ENCODE assay signal across 2 cellular contexts in the genomic region with DNA sequence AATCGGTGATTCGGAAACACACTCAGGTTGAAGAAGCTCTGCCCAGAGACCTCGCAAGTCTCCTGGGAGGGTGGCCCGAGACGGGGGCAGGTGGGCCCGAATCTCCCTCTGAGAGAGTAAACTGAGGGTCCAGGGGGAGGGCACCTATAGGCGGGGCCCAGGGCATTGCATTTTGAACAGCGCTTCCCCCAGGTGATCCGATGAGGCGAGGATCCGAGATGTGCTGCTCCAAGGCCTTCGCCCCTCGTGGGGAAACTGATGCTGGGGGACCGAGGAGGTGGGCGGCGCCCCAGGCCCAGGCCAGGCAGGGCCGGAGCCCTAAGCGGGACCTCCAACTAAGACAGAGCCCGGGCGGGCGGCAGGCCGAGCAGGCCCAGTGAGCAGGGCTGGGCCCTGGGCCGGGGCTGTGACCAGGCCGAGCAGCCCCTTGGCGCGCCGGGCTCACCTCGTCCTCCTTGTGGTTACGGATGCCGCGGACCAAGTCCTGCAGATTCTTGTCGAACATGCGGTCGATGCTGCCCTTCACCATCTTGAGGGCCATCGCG.
TF ChIP-seq lines count a peak whose summit lies in the region.

No MANE protein-coding gene starts in this region.

TF ChIP-seq in SK-N-SH, 30 proteins besides CTCF, POLR2A, EP300 and RAD21 (continued from another document):
- TF ChIP-seq, protein P1, sequence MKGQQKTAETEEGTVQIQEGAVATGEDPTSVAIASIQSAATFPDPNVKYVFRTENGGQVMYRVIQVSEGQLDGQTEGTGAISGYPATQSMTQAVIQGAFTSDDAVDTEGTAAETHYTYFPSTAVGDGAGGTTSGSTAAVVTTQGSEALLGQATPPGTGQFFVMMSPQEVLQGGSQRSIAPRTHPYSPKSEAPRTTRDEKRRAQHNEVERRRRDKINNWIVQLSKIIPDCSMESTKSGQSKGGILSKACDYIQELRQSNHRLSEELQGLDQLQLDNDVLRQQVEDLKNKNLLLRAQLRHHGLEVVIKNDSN (IDR thresholded peaks at IDR 0.05; ENCODE audit: borderline replicate concordance, low read depth) = no peak
- TF ChIP-seq NFIC (IDR thresholded peaks at IDR 0.05; ENCODE audit: borderline replicate concordance) (no peak), YY1 (IDR thresholded peaks at IDR 0.05; ENCODE audit: low read depth) (0 out of 2 replicates have a peak, but pooled peaks have one; percentile 48), TEAD4 (IDR thresholded peaks at IDR 0.05; ENCODE audit: borderline replicate concordance, insufficient read depth) (no peak), TAF1 (IDR thresholded peaks at IDR 0.05; ENCODE audit: borderline replicate concordance, low read depth, low read length) (no peak), FOSL2 (IDR thresholded peaks at IDR 0.05; ENCODE audit: borderline replicate concordance, low read depth) (no peak)

TF ChIP-seq in SK-N-SH treated with all-trans-retinoic acid at 6 μM for 48 hours, 23 proteins besides CTCF, POLR2A, EP300 and RAD21 (continued from another document):
- TF ChIP-seq ESRRG (CRISPR knock-in tag; IDR thresholded peaks at IDR 0.05) (no peak), ZNF70 (CRISPR knock-in tag; IDR thresholded peaks at IDR 0.05) (no peak), ZFP30 (CRISPR knock-in tag; IDR thresholded peaks at IDR 0.05) (no peak), PPARA (CRISPR knock-in tag; IDR thresholded peaks at IDR 0.05; ENCODE audit: borderline replicate concordance) (no peak), ZC3H10 (CRISPR knock-in tag; IDR thresholded peaks at IDR 0.05) (no peak)
- TF ChIP-seq, protein P2, sequence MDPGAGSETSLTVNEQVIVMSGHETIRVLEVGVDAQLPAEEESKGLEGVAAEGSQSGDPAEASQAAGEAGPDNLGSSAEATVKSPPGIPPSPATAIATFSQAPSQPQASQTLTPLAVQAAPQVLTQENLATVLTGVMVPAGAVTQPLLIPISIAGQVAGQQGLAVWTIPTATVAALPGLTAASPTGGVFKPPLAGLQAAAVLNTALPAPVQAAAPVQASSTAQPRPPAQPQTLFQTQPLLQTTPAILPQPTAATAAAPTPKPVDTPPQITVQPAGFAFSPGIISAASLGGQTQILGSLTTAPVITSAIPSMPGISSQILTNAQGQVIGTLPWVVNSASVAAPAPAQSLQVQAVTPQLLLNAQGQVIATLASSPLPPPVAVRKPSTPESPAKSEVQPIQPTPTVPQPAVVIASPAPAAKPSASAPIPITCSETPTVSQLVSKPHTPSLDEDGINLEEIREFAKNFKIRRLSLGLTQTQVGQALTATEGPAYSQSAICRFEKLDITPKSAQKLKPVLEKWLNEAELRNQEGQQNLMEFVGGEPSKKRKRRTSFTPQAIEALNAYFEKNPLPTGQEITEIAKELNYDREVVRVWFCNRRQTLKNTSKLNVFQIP (CRISPR knock-in tag; IDR thresholded peaks at IDR 0.05; ENCODE audit: borderline replicate concordance, low read depth) = no peak
